ENCODE assay signal across 8 cellular contexts in genomic region chrX:53433651-53434639, GRCh38. TPM values are rescaled to one million over a fixed set of nuclear protein-coding genes. Genes with fewer than 3 reads are reported as not detected.
DNase-seq lines count a peak whose midpoint lies in the region; ATAC-seq and TF ChIP-seq lines count a peak whose summit lies in the region.

HSD17B10 (minus strand) TSS chrX:53434370; CDS start chrX:53434345, 25 bp downstream.

- 1 to 41% methylated on average over 40 to 60 of the region's 61 CpGs for WGBS in tibial nerve, 2 donors

- H3K9me3 ChIP-seq in parathyroid adenoma (ENCODE audit: control insufficient read depth, low read length) (no peaks in the 10 kb centered on the region), tibial nerve (no peaks in the 10 kb centered on the region)

- peak; percentile 79 for DNase-seq in NCI-H1105 (lab: John Stamatoyannopoulos, UW)
- peak; percentile 1 to 64 for DNase-seq in SW 1271 (lab: John Stamatoyannopoulos, UW)
- peak; percentile 73 for DNase-seq in activated naive CD8-positive, alpha-beta T cell treated with anti-CD3 and anti-CD28 coated beads, Interleukin-2, amount 50 U/mL, for 16 hours (ENCODE audit: low read depth, low spot score)
- DNase-seq in Right ventricle myocardium inferior (ENCODE audit: missing footprints), result peak; percentile 96
- DNase-seq in tibial nerve (ENCODE audit: low spot score in 2 of 2), result peak; percentile 70

- H3K4me1 ChIP-seq in parathyroid adenoma (no peaks in the 10 kb centered on the region), tibial nerve (peaks cover 0 to 17% (median 0%) of the 10 kb centered on the region in 4 donors)

- ATAC-seq in HG02623 (IDR thresholded peaks at IDR 0.05; ENCODE audit: unreplicated experiment) (peak; percentile 94), Right ventricle myocardium inferior (peak; percentile 99)

- TF ChIP-seq EP300 in tibial nerve (IDR thresholded peaks at IDR 0.05), result peak in 1 of 2 donors; percentile 76

- TF ChIP-seq POLR2A in GM10847 (IDR thresholded peaks at IDR 0.05; ENCODE audit: extremely low read depth, insufficient read length) (peak; percentile 26), tibial nerve (IDR thresholded peaks at IDR 0.05) (peak in 1 of 2 donors; percentile 48)

- H3K27ac ChIP-seq in parathyroid adenoma (peak within 1 kb of the TSS; percentile 73), tibial nerve (peak within 1 kb of the TSS; percentile 23 to 85 (median 71))

- H3K36me3 ChIP-seq in parathyroid adenoma (ENCODE audit: control insufficient read depth, insufficient read depth, low read length) (no peaks in the 10 kb centered on the region), tibial nerve (peaks cover 0 to 34% (median 0%) of the 10 kb centered on the region in 3 donors)

- H2AFZ ChIP-seq in parathyroid adenoma, result peak within 1 kb of the TSS; percentile 90

- H3K27me3 ChIP-seq in parathyroid adenoma (ENCODE audit: control insufficient read depth, insufficient read depth, low read length) (no peaks in the 10 kb centered on the region), tibial nerve (peaks cover 0 to 31% of the 10 kb centered on the region in 2 donors)

- no peak for TF ChIP-seq CTCF in parathyroid adenoma (IDR thresholded peaks at IDR 0.05)
- TF ChIP-seq CTCF in tibial nerve (IDR thresholded peaks at IDR 0.05), result no peak

- peak within 1 kb of the TSS; percentile 68 for H3K4me3 ChIP-seq in parathyroid adenoma (ENCODE audit: low read depth, low read length)
- H3K4me3 ChIP-seq in tibial nerve, result peak within 1 kb of the TSS; percentile 36 to 69 (median 51)

- peak within 1 kb of the TSS; percentile 19 for H3K9ac ChIP-seq in parathyroid adenoma

- H3K4me2 ChIP-seq in parathyroid adenoma (ENCODE audit: low read length), result peak within 1 kb of the TSS; percentile 66

- peaks cover 3% of the 10 kb centered on the region for H3K79me2 ChIP-seq in parathyroid adenoma

- intact Hi-C loops in Right ventricle myocardium inferior (cut with DNase I), result loop anchor here (10.0 kb wide), 1 partner anchor 149 kb away; the partner anchor contains the start of gene IQSEC2

RNA-seq across cellular contexts. Expression of gene HSD17B10, which starts in this region (rescaled TPM):
- total RNA-seq in Right ventricle myocardium inferior (116 TPM), tibial nerve (100 to 1,000 TPM in 1 of 4 donors, 10 to 100 TPM in 3; 68.1 to 137 (median 86.0) TPM)

Comparison
In these comparisons a context has a peak if more than half of its experiments do, and no peak if none do; other contexts are left out.
1. Peak in every context shown above with its lines: DNase-seq, ATAC-seq, H3K4me3 ChIP-seq and H3K27ac ChIP-seq.
2. DNase-seq: peak in every context shown above with its lines; median percentile 96 in Right ventricle myocardium inferior; 79 in NCI-H1105; 73 in activated naive CD8-positive, alpha-beta T cell treated with anti-CD3 and anti-CD28 coated beads, Interleukin-2, amount 50 U/mL, for 16 hours; 70 in tibial nerve; 32 in SW 1271.